ENCODE assay signal across 11 cellular contexts in the genomic region with DNA sequence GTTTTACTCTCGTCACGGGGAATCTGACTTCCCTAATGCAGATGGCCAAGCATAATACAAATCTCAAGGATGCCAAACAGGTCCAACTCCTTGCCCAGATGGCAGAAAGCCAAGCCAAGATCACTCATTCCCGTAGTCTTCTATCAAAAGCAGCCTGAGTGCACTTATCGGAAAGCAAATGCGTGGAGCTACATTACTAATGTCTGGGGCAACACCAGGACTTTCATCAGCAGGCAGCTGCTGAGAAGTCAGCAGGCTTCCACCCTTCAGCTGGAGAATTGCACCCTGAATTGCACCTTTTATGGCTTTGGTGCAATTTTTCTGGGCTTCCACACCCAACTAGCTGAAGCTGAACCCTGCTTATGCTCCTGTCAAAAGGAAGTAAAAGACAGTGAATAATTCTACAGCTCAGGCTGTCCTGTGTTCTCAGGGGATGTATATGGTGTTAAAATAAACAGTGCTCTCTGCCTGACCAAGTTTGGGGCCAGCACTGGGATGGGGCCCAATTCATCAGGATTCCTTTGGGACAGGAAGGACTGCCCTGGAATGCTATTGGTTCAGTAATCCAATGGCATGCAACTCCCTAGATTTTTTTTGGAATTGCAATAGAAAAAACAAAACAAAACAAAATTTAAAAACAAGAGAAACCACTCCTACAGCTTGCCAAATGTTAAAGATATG.
DNase-seq lines count a peak whose midpoint lies in the region; ATAC-seq and TF ChIP-seq lines count a peak whose summit lies in the region.
"Had no signal": no experiment of that assay in that cellular context is flagged by ENCODE, and none has a peak within 500 bp of the region (broad histone marks: within the 10 kb centered on the region; RNA-seq: fewer than 3 reads in every experiment).

No MANE protein-coding gene starts in this region.

- DNase-seq in GM03348 (ENCODE audit: low spot score) (peak; percentile 51), fibroblast of the conjunctiva (ENCODE audit: low read depth) (peak; percentile 85), psoas muscle (peak; percentile 32 to 57), NCI-H526 treated with DMSO at 0.1 percent for 48 hours (lab: John Stamatoyannopoulos, UW) (no peak), HAP-1 (ENCODE audit: low spot score in 2 of 2) (no peak)
- no peak for DNase-seq in activated CD4-positive, alpha-beta T cell treated with anti-CD3 and anti-CD28 coated beads, Interleukin-2, amount 50 U/mL, for 48 hours
- no peak for DNase-seq in CD4-positive, alpha-beta T cell
- DNase-seq: activated CD8-positive, alpha-beta T cell treated with anti-CD3 and anti-CD28 coated beads, Interleukin-2, amount 10 ng/mL, durations not matched to agents 7 days and 5 days; RPMI8226 had no signal

- H3K36me3 Mint-ChIP-seq in CD4-positive, alpha-beta T cell (ENCODE audit: low read depth) = no peaks in the 10 kb centered on the region

- no peak overlapping the region for H3K4me3 ChIP-seq in psoas muscle
- no peak overlapping the region for H3K4me3 ChIP-seq in HAP-1

- WGBS in psoas muscle, 3 donors = 13 to 20% (median 17%) methylated on average over 5 of the region's 5 CpGs

- intact Hi-C loops in psoas muscle (cut with DNase I) = no loop called here
- intact Hi-C loops in CD4-positive, alpha-beta T cell (cut with DNase I, micrococcal nuclease) = no loop called here

- peak; percentile 35 to 78 (median 67) for ATAC-seq in psoas muscle
- ATAC-seq in CD4-positive, alpha-beta T cell (ENCODE audit: poor library complexity) = no peak
- ATAC-seq: activated CD8-positive, alpha-beta T cell treated with anti-CD3 and anti-CD28 coated beads, Interleukin-2, amount 10 ng/mL, durations not matched to agents 7 days and 5 days had no signal

- no peaks in the 10 kb centered on the region for H3K9me3 Mint-ChIP-seq in CD4-positive, alpha-beta T cell
- H3K9me3 Mint-ChIP-seq: central memory CD8-positive, alpha-beta T cell had no signal

- no peak overlapping the region for H3K27ac Mint-ChIP-seq in CD4-positive, alpha-beta T cell
- H3K27ac Mint-ChIP-seq: activated CD8-positive, alpha-beta T cell treated with anti-CD3 and anti-CD28 coated beads, Interleukin-2, amount 10 ng/mL, durations not matched to agents 7 days and 5 days had no signal

- POLR2A ChIA-PET in CD4-positive, alpha-beta T cell (lab: Charles Lee) = no interaction called here

- CTCF ChIA-PET in CD4-positive, alpha-beta T cell (lab: Charles Lee) = no interaction called here

- TF ChIP-seq CTCF in VCaP (conservative IDR thresholded peaks at IDR 0.05) = no peak
- TF ChIP-seq CTCF in psoas muscle (IDR thresholded peaks at IDR 0.05) = no peak
- no peak for TF ChIP-seq CTCF in CD4-positive, alpha-beta T cell (IDR thresholded peaks at IDR 0.05)

- H3K36me3 ChIP-seq in psoas muscle (ENCODE audit: insufficient read depth in 1 of 2, low read depth in 1 of 2) = no peaks in the 10 kb centered on the region
- H3K36me3 ChIP-seq in HAP-1 (replicated peaks) = no peaks in the 10 kb centered on the region

- in situ Hi-C loops in HAP-1 (cut with MboI; ENCODE audit: low sequenced_read_pairs) = no loop called here

- no peak overlapping the region for H3K4me3 Mint-ChIP-seq in CD4-positive, alpha-beta T cell
- H3K4me3 Mint-ChIP-seq: activated CD8-positive, alpha-beta T cell treated with anti-CD3 and anti-CD28 coated beads, Interleukin-2, amount 10 ng/mL, durations not matched to agents 7 days and 5 days; central memory CD8-positive, alpha-beta T cell had no signal

- H3K27ac ChIP-seq in VCaP (peak overlapping the region; percentile 66), psoas muscle (peak overlapping the region; percentile 38)
- no peak overlapping the region for H3K27ac ChIP-seq in CD4-positive, alpha-beta T cell (ENCODE audit: low read depth, low read length)

- H3K4me1 ChIP-seq in psoas muscle = peaks cover 24% of the 10 kb centered on the region
- H3K4me1 ChIP-seq in HAP-1 = no peaks in the 10 kb centered on the region

- no peaks in the 10 kb centered on the region for H3K4me1 Mint-ChIP-seq in CD4-positive, alpha-beta T cell (ENCODE audit: low read depth)
- H3K4me1 Mint-ChIP-seq: central memory CD8-positive, alpha-beta T cell had no signal

- H3K9me3 ChIP-seq in psoas muscle (no peaks in the 10 kb centered on the region), HAP-1 (no peaks in the 10 kb centered on the region)
- H3K9me3 ChIP-seq in CD4-positive, alpha-beta T cell (ENCODE audit: control insufficient read depth, low read length) = no peaks in the 10 kb centered on the region

- H3K27me3 ChIP-seq in psoas muscle (ENCODE audit: insufficient read depth in 3 of 3, low read length in 2 of 3) (no peaks in the 10 kb centered on the region), HAP-1 (ENCODE audit: low read depth) (no peaks in the 10 kb centered on the region)
- H3K27me3 ChIP-seq in CD4-positive, alpha-beta T cell (ENCODE audit: control insufficient read depth, insufficient read depth, low read length) = no peaks in the 10 kb centered on the region

- H3K27me3 Mint-ChIP-seq in CD4-positive, alpha-beta T cell = peaks cover 27% of the 10 kb centered on the region

Comparison
In these comparisons a context has a peak if more than half of its experiments do, and no peak if none do; other contexts are left out.
1. DNase-seq: peak in GM03348 (single experiment), fibroblast of the conjunctiva (single experiment) and psoas muscle (2 of 2); none in activated CD4-positive, alpha-beta T cell treated with anti-CD3 and anti-CD28 coated beads, Interleukin-2, amount 50 U/mL, for 48 hours (0 of 2), NCI-H526 treated with DMSO at 0.1 percent for 48 hours (single experiment), CD4-positive, alpha-beta T cell (0 of 10) and HAP-1 (0 of 2).